In genomic region chr19:11460207-11460606, GRCh38 we compare ENCODE assay signal across 14 cellular contexts. TPM values are rescaled to one million over a fixed set of nuclear protein-coding genes. Genes with fewer than 3 reads are reported as not detected.
DNase-seq lines count a peak whose midpoint lies in the region; ATAC-seq, FAIRE-seq and TF ChIP-seq lines count a peak whose summit lies in the region.
"Had no signal": no experiment of that assay in that cellular context is flagged by ENCODE, and none has a peak within 500 bp of the region (broad histone marks: within the 10 kb centered on the region; RNA-seq: fewer than 3 reads in every experiment).

No MANE protein-coding gene starts in this region.

- TF ChIP-seq CTCF in cardiac muscle cell (IDR thresholded peaks at IDR 0.05; ENCODE audit: low read depth, low read length) (peak; percentile 10), heart left ventricle (IDR thresholded peaks at IDR 0.05) (peak in 3 of 12 donors; percentile 9 to 19 (median 14)), H1 (IDR thresholded peaks at IDR 0.05; ENCODE audit: control extremely low read depth in 1 of 3, insufficient read depth in 1 of 3, low read depth in 1 of 3, low read length in 3 of 3) (peak; percentile 55 to 72 (median 57))

- H3K23ac ChIP-seq in H1 (ENCODE audit: insufficient read length), result no peak overlapping the region

- POLR2A ChIA-PET in H1 (lab: Charles Lee; ENCODE audit: partially characterized antibody), result interaction anchor here (3.4 kb wide), 1 partner anchor 21 kb away, joined by 20 read pairs; the partner anchor contains the start of gene ELAVL3

- H3K79me1 ChIP-seq in H1 (ENCODE audit: low read depth, low read length), result peaks cover 4% of the 10 kb centered on the region; the same call in 1 of the 2 replicates

- H2BK20ac ChIP-seq in H1 (ENCODE audit: low read length), result no peak overlapping the region

- no peaks in the 10 kb centered on the region for H3K36me3 ChIP-seq in cardiac muscle cell
- H3K36me3 ChIP-seq in heart left ventricle, result no peaks in the 10 kb centered on the region
- H3K36me3 ChIP-seq in H1 (ENCODE audit: control insufficient read depth in 2 of 4, insufficient read depth in 4 of 4, low read length in 3 of 4), result no peaks in the 10 kb centered on the region
- H3K36me3 ChIP-seq in effector memory CD4-positive, alpha-beta T cell (ENCODE audit: control insufficient read depth, insufficient read depth, low read length), result no peaks in the 10 kb centered on the region
- H3K36me3 ChIP-seq: BLaER1 treated with 17β-estradiol and CSF1 and Interleukin-3, amounts not matched to agents 10 nM and 100 nM had no signal

- H3K27me3 ChIP-seq in cardiac muscle cell, result no peaks in the 10 kb centered on the region
- peaks cover 0 to 17% (median 0%) of the 10 kb centered on the region in 9 donors for H3K27me3 ChIP-seq in heart left ventricle
- no peaks in the 10 kb centered on the region for H3K27me3 ChIP-seq in H1 (replicated peaks in 1 of 4; ENCODE audit: control insufficient read depth in 3 of 4, extremely low read depth in 1 of 4, insufficient read depth in 3 of 4, low read length in 3 of 4)
- no peaks in the 10 kb centered on the region for H3K27me3 ChIP-seq in effector memory CD4-positive, alpha-beta T cell (replicated peaks; ENCODE audit: control insufficient read depth, insufficient read depth, low read length, poor library complexity, severe bottlenecking)
- H3K27me3 ChIP-seq: BLaER1 treated with 17β-estradiol and CSF1 and Interleukin-3, amounts not matched to agents 10 nM and 100 nM had no signal

- H2BK15ac ChIP-seq in H1 (ENCODE audit: low read length), result no peak overlapping the region

- no peak overlapping the region for H4K8ac ChIP-seq in H1 (ENCODE audit: extremely low read depth, insufficient read depth, low read length)

- no peak overlapping the region for H2BK12ac ChIP-seq in H1 (ENCODE audit: low read depth, low read length)

- no peaks in the 10 kb centered on the region for H3K79me2 ChIP-seq in H1 (ENCODE audit: control insufficient read depth in 1 of 2, insufficient read depth in 2 of 2, low read length in 2 of 2)

- no peak for FAIRE-seq in H1 (lab: Jason Lieb, UNC)

- no peaks in the 10 kb centered on the region for H3K9me3 ChIP-seq in cardiac muscle cell (ENCODE audit: low read depth)
- H3K9me3 ChIP-seq in heart left ventricle, result no peaks in the 10 kb centered on the region
- no peaks in the 10 kb centered on the region for H3K9me3 ChIP-seq in H1 (ENCODE audit: insufficient read depth in 2 of 2, low read depth in 1 of 2, low read length in 1 of 2)
- H3K9me3 ChIP-seq in effector memory CD4-positive, alpha-beta T cell (ENCODE audit: control insufficient read depth, low read length), result no peaks in the 10 kb centered on the region
- H3K9me3 ChIP-seq: BLaER1 treated with 17β-estradiol and CSF1 and Interleukin-3, amounts not matched to agents 10 nM and 100 nM had no signal

- peaks cover 9% of the 10 kb centered on the region; the same call in 1 of the 2 replicates for H3K23me2 ChIP-seq in H1 (ENCODE audit: low read depth, low read length)

- no peak overlapping the region for H3K27ac ChIP-seq in cardiac muscle cell
- no peak overlapping the region for H3K27ac ChIP-seq in heart left ventricle
- no peak overlapping the region for H3K27ac ChIP-seq in H1 (ENCODE audit: low read depth, low read length)
- peak overlapping the region; percentile 50 for H3K27ac ChIP-seq in temporal lobe (ENCODE audit: low read depth, low read length)
- no peak overlapping the region for H3K27ac ChIP-seq in effector memory CD4-positive, alpha-beta T cell (ENCODE audit: insufficient read depth, low read length, poor library complexity, severe bottlenecking)
- H3K27ac ChIP-seq: BLaER1 treated with 17β-estradiol and CSF1 and Interleukin-3, amounts not matched to agents 10 nM and 100 nM had no signal

- TF ChIP-seq EP300 in H1 (IDR thresholded peaks at IDR 0.05; ENCODE audit: borderline replicate concordance in 1 of 2, low read depth in 2 of 2, low read length in 2 of 2), result no peak

- no peak for TF ChIP-seq POLR2A in heart left ventricle (IDR thresholded peaks at IDR 0.05)
- no peak for TF ChIP-seq POLR2A in H1 (IDR thresholded peaks at IDR 0.05; ENCODE audit: control extremely low read depth in 1 of 2, low read depth in 2 of 2, low read length in 2 of 2)

- no peak overlapping the region for H4K5ac ChIP-seq in H1 (ENCODE audit: insufficient read length, low read depth, low read length)

- H4K20me1 ChIP-seq in H1 (replicated peaks in 1 of 2; ENCODE audit: control insufficient read depth in 1 of 2, insufficient read depth in 2 of 2, low read length in 2 of 2), result peaks cover 0 to 9% of the 10 kb centered on the region in 2 experiments
- H4K20me1 ChIP-seq: BLaER1 treated with 17β-estradiol and CSF1 and Interleukin-3, amounts not matched to agents 10 nM and 100 nM had no signal

- H2BK5ac ChIP-seq in H1 (ENCODE audit: low read depth, low read length), result no peak overlapping the region

- no peak overlapping the region for H3K9ac ChIP-seq in H1 (replicated peaks in 1 of 4; ENCODE audit: extremely low read depth in 1 of 4, low read depth in 3 of 4, low read length in 3 of 4)
- H3K9ac ChIP-seq: BLaER1 treated with 17β-estradiol and CSF1 and Interleukin-3, amounts not matched to agents 10 nM and 100 nM had no signal

- no peak for ATAC-seq in heart left ventricle
- ATAC-seq: esophagus mucosa had no signal

- H3K4me2 ChIP-seq in H1 (ENCODE audit: insufficient read depth in 1 of 2, low read depth in 2 of 2, low read length in 2 of 2), result no peak overlapping the region
- H3K4me2 ChIP-seq: BLaER1 treated with 17β-estradiol and CSF1 and Interleukin-3, amounts not matched to agents 10 nM and 100 nM had no signal

- no peak overlapping the region for H3K56ac ChIP-seq in H1 (replicated peaks; ENCODE audit: insufficient read length, low read depth, low read length)

- H2BK120ac ChIP-seq in H1 (replicated peaks; ENCODE audit: low read depth, low read length), result no peak overlapping the region

- H3K4me1 ChIP-seq in cardiac muscle cell (ENCODE audit: low read depth) (no peaks in the 10 kb centered on the region), heart left ventricle (no peaks in the 10 kb centered on the region), H1 (replicated peaks in 1 of 4; ENCODE audit: control insufficient read depth in 3 of 4, insufficient read depth in 4 of 4, low read length in 3 of 4) (peaks cover 3 to 12% (median 5%) of the 10 kb centered on the region in 4 experiments)
- no peaks in the 10 kb centered on the region for H3K4me1 ChIP-seq in effector memory CD4-positive, alpha-beta T cell (ENCODE audit: control insufficient read depth, insufficient read depth, low read length, poor library complexity, severe bottlenecking)

- TF ChIP-seq RAD21 in H1 (IDR thresholded peaks at IDR 0.05 in 1 of 2, conservative IDR thresholded peaks at IDR 0.05 in 1 of 2; ENCODE audit: low read depth in 2 of 2, low read length in 2 of 2), result peak in 1 of 2 experiments; percentile 37; a peak in 1 of 4 replicates

- intact Hi-C loops in heart left ventricle (cut with DNase I), result no loop called here

- WGBS in heart left ventricle, 4 donors, result 53 to 64% (median 57%) methylated on average over 4 of the region's 4 CpGs
- 57% methylated on average over 3 of the region's 4 CpGs; no CpG with 5 or more reads in 1 of the 2 experiments for WGBS in H1 (ENCODE audit: extremely low coverage in 1 of 2, insufficient coverage in 1 of 2, insufficient read length in 1 of 2, insufficient replicate concordance in 2 of 2, low coverage in 1 of 2, low lambda C conversion rate in 2 of 2, missing lambda C conversion rate in 1 of 2), 2 experiments

- H3K4ac ChIP-seq in H1 (replicated peaks; ENCODE audit: insufficient read length, low read depth, low read length), result no peak overlapping the region

- no peak overlapping the region for H2AFZ ChIP-seq in H1 (ENCODE audit: low read length)

- DNase-seq in cardiac muscle cell (ENCODE audit: low read depth in 1 of 2, low spot score in 1 of 2) (no peak), heart left ventricle (no peak), NAMALWA (ENCODE audit: low spot score) (peak; percentile 41), H1 (ENCODE audit: low read depth in 1 of 2, low spot score in 2 of 2) (no peak), HK-2 (ENCODE audit: unreplicated experiment) (no peak)
- no peak for DNase-seq in effector memory CD4-positive, alpha-beta T cell
- DNase-seq in activated CD4-positive, CD25-positive, alpha-beta regulatory T cell treated with anti-CD3 and anti-CD28 coated beads, Interleukin-2, amount 50 U/mL, for 72 hours, result no peak
- DNase-seq: anterior cingulate cortex; kidney glomerular epithelial cell; NCI-H1417 treated with DMSO at 0.1 percent for 48 hours; NK-92 treated with Interleukin-12 subunit alpha and Interleukin-12 subunit beta, amount 100 ng/mL, for 24 hours had no signal

- H2AK5ac ChIP-seq in H1 (ENCODE audit: low read depth, low read length), result no peak overlapping the region

- no peak overlapping the region for H4K91ac ChIP-seq in H1 (replicated peaks; ENCODE audit: insufficient read length, low read length)

- no peak overlapping the region for H3K18ac ChIP-seq in H1 (ENCODE audit: extremely low read depth, low read length)

- H3K14ac ChIP-seq in H1 (ENCODE audit: insufficient read length), result no peak overlapping the region

- no peak overlapping the region for H3K4me3 ChIP-seq in cardiac muscle cell
- no peak overlapping the region for H3K4me3 ChIP-seq in heart left ventricle
- H3K4me3 ChIP-seq in H1 (ENCODE audit: extremely low read depth in 1 of 4, insufficient read depth in 2 of 4, low read depth in 3 of 4, low read length in 4 of 4), result no peak overlapping the region
- H3K4me3 ChIP-seq in effector memory CD4-positive, alpha-beta T cell (ENCODE audit: insufficient read depth, low read depth, low read length, poor library complexity, severe bottlenecking), result no peak overlapping the region
- H3K4me3 ChIP-seq: BLaER1 treated with 17β-estradiol and CSF1 and Interleukin-3, amounts not matched to agents 10 nM and 100 nM had no signal

- CTCF ChIA-PET in H1 (lab: Charles Lee; ENCODE audit: partially characterized antibody), result interaction anchor here (0.6 to 3.4 kb wide), 5 partner anchors 9 to 136 kb away, joined by 3 to 17 read pairs (median 4); partner anchors contain the start of gene ODAD3

RNA-seq across cellular contexts. Expression of gene ELAVL3, which starts 20.6 kb away (rescaled TPM):
- 0.09 and 0.18 TPM in 2 replicates for total RNA-seq in cardiac muscle cell
- 0.10 TPM in 1 of 2 replicates, not detected in the other for polyA plus RNA-seq in cardiac muscle cell
- total RNA-seq in heart left ventricle, result under 1 TPM in 8 of 9 donors, not detected in 1; 0.08 to 0.75 (median 0.27) TPM
- under 1 TPM; 0.03 to 0.11 TPM for polyA plus RNA-seq in heart left ventricle
- total RNA-seq in H1 (2021; fragmentation: NEBNext Ultra II Directional; extraction: Animal tissue kit (Norgen Biotek cat#: 25700)), result 1.0 and 2.0 TPM in 2 replicates
- polyA plus RNA-seq in H1 (2011; rRNA removed), result 0.80 and 1.2 TPM in 2 replicates
- polyA plus RNA-seq in H1 (2011; cell fraction: cytosol; rRNA removed), result 0.94 TPM
- 3.3 TPM for polyA plus RNA-seq in H1 (2011; cell fraction: nucleus; rRNA removed)
- polyA plus RNA-seq in H1 (2012, experiment 1 of 2), result 0.94 to 1.4 TPM (median 1.1 TPM) in 4 replicates
- 0.38 TPM for polyA plus RNA-seq in H1 (2012, experiment 2 of 2)
- 1.3 TPM for polyA plus RNA-seq in H1 (2013, experiment 1 of 2)
- polyA plus RNA-seq in H1 (2013, experiment 2 of 2), result 0.83 TPM
- 1.4 and 1.6 TPM in 2 replicates for polyA minus RNA-seq in H1 (2011; rRNA and poly(A)+ RNA removed)
- not detected for polyA minus RNA-seq in H1 (2011; cell fraction: cytosol; rRNA and poly(A)+ RNA removed)
- polyA minus RNA-seq in H1 (2011; cell fraction: nucleus; rRNA and poly(A)+ RNA removed), result 2.8 TPM
- 132 TPM for total RNA-seq in temporal lobe
- total RNA-seq: esophagus mucosa had no signal

RNA-seq across cellular contexts. Expression of gene PRKCSH, which starts 24.8 kb away (rescaled TPM):
- total RNA-seq in cardiac muscle cell (122 and 151 TPM in 2 replicates), heart left ventricle (100 to 1,000 TPM in 6 of 9 donors, 10 to 100 TPM in 3; 69.3 to 210 (median 120) TPM), temporal lobe (47.5 TPM)
- polyA plus RNA-seq in cardiac muscle cell (135 and 162 TPM in 2 replicates), heart left ventricle (100 to 1,000 TPM in 1 of 2 donors, 10 to 100 TPM in 1; 71.2 to 107 TPM), H1 (2011; rRNA removed) (97.2 and 267 TPM in 2 replicates)
- 337 and 341 TPM in 2 replicates for total RNA-seq in H1 (2021; fragmentation: NEBNext Ultra II Directional; extraction: Animal tissue kit (Norgen Biotek cat#: 25700))
- polyA plus RNA-seq in H1 (2011; cell fraction: cytosol; rRNA removed), result 109 TPM
- polyA plus RNA-seq in H1 (2011; cell fraction: nucleus; rRNA removed), result 496 TPM
- 197 to 438 TPM (median 349 TPM) in 4 replicates for polyA plus RNA-seq in H1 (2012, experiment 1 of 2)
- 305 TPM for polyA plus RNA-seq in H1 (2012, experiment 2 of 2)
- 349 TPM for polyA plus RNA-seq in H1 (2013, experiment 1 of 2)
- polyA plus RNA-seq in H1 (2013, experiment 2 of 2), result 317 TPM
- 114 and 172 TPM in 2 replicates for polyA minus RNA-seq in H1 (2011; rRNA and poly(A)+ RNA removed)
- polyA minus RNA-seq in H1 (2011; cell fraction: cytosol; rRNA and poly(A)+ RNA removed), result 276 TPM
- polyA minus RNA-seq in H1 (2011; cell fraction: nucleus; rRNA and poly(A)+ RNA removed), result 164 TPM

RNA-seq across cellular contexts. Expression of gene ODAD3, which starts 25.3 kb away (rescaled TPM):
- total RNA-seq in cardiac muscle cell, result 3.8 and 3.9 TPM in 2 replicates
- polyA plus RNA-seq in cardiac muscle cell, result 3.4 and 5.1 TPM in 2 replicates
- total RNA-seq in heart left ventricle, result under 1 TPM in 7 of 9 donors, not detected in 2; 0.18 to 0.69 (median 0.31) TPM
- polyA plus RNA-seq in heart left ventricle, result under 1 TPM; 0.37 to 0.84 TPM
- total RNA-seq in H1 (2021; fragmentation: NEBNext Ultra II Directional; extraction: Animal tissue kit (Norgen Biotek cat#: 25700)), result 1.6 and 2.2 TPM in 2 replicates
- 2.1 and 4.4 TPM in 2 replicates for polyA plus RNA-seq in H1 (2011; rRNA removed)
- polyA plus RNA-seq in H1 (2011; cell fraction: cytosol; rRNA removed), result 3.0 TPM
- polyA plus RNA-seq in H1 (2011; cell fraction: nucleus; rRNA removed), result 2.9 TPM
- polyA plus RNA-seq in H1 (2012, experiment 1 of 2), result 2.2 to 3.8 TPM (median 3.1 TPM) in 4 replicates
- 2.0 TPM for polyA plus RNA-seq in H1 (2012, experiment 2 of 2)
- 4.0 TPM for polyA plus RNA-seq in H1 (2013, experiment 1 of 2)
- 4.2 TPM for polyA plus RNA-seq in H1 (2013, experiment 2 of 2)
- polyA minus RNA-seq in H1 (2011; rRNA and poly(A)+ RNA removed), result 0.24 and 0.25 TPM in 2 replicates
- 0.95 TPM for polyA minus RNA-seq in H1 (2011; cell fraction: cytosol; rRNA and poly(A)+ RNA removed)
- polyA minus RNA-seq in H1 (2011; cell fraction: nucleus; rRNA and poly(A)+ RNA removed), result 0.30 TPM
- 0.49 TPM for total RNA-seq in temporal lobe
- total RNA-seq: esophagus mucosa had no signal

RNA-seq across cellular contexts. Expression of gene RGL3, which starts 41.1 kb away (rescaled TPM):
- total RNA-seq in cardiac muscle cell, result 29.2 and 52.1 TPM in 2 replicates
- 32.2 and 38.9 TPM in 2 replicates for polyA plus RNA-seq in cardiac muscle cell
- 1 to 10 TPM; 2.1 to 5.0 (median 4.0) TPM for total RNA-seq in heart left ventricle
- polyA plus RNA-seq in heart left ventricle, result 10 to 100 TPM in 1 of 2 donors, 1 to 10 TPM in 1; 2.2 to 11.3 TPM
- 40.9 and 47.8 TPM in 2 replicates for total RNA-seq in H1 (2021; fragmentation: NEBNext Ultra II Directional; extraction: Animal tissue kit (Norgen Biotek cat#: 25700))
- 36.9 and 78.7 TPM in 2 replicates for polyA plus RNA-seq in H1 (2011; rRNA removed)
- 38.6 TPM for polyA plus RNA-seq in H1 (2011; cell fraction: cytosol; rRNA removed)
- polyA plus RNA-seq in H1 (2011; cell fraction: nucleus; rRNA removed), result 197 TPM
- polyA plus RNA-seq in H1 (2012, experiment 1 of 2), result 64.9 to 73.8 TPM (median 68.2 TPM) in 4 replicates
- 31.6 TPM for polyA plus RNA-seq in H1 (2012, experiment 2 of 2)
- 47.6 TPM for polyA plus RNA-seq in H1 (2013, experiment 1 of 2)
- polyA plus RNA-seq in H1 (2013, experiment 2 of 2), result 46.6 TPM
- 11.1 and 14.8 TPM in 2 replicates for polyA minus RNA-seq in H1 (2011; rRNA and poly(A)+ RNA removed)
- 29.8 TPM for polyA minus RNA-seq in H1 (2011; cell fraction: cytosol; rRNA and poly(A)+ RNA removed)
- polyA minus RNA-seq in H1 (2011; cell fraction: nucleus; rRNA and poly(A)+ RNA removed), result 57.1 TPM
- 0.25 TPM for total RNA-seq in temporal lobe

RNA-seq across cellular contexts. Expression of gene ZNF653, which starts 45.4 kb away (rescaled TPM):
- total RNA-seq in cardiac muscle cell (13.8 and 19.0 TPM in 2 replicates), heart left ventricle (1 to 10 TPM; 2.4 to 5.5 (median 3.8) TPM), temporal lobe (9.3 TPM)
- polyA plus RNA-seq in cardiac muscle cell (10.6 and 14.4 TPM in 2 replicates), heart left ventricle (1 to 10 TPM; 4.0 to 8.9 TPM), H1 (2011; rRNA removed) (7.0 and 13.0 TPM in 2 replicates)
- 7.9 and 9.5 TPM in 2 replicates for total RNA-seq in H1 (2021; fragmentation: NEBNext Ultra II Directional; extraction: Animal tissue kit (Norgen Biotek cat#: 25700))
- polyA plus RNA-seq in H1 (2011; cell fraction: cytosol; rRNA removed), result 12.0 TPM
- 20.5 TPM for polyA plus RNA-seq in H1 (2011; cell fraction: nucleus; rRNA removed)
- polyA plus RNA-seq in H1 (2012, experiment 1 of 2), result 3.0 to 11.6 TPM (median 10.3 TPM) in 4 replicates
- 8.4 TPM for polyA plus RNA-seq in H1 (2012, experiment 2 of 2)
- polyA plus RNA-seq in H1 (2013, experiment 1 of 2), result 6.5 TPM
- 4.8 TPM for polyA plus RNA-seq in H1 (2013, experiment 2 of 2)
- polyA minus RNA-seq in H1 (2011; rRNA and poly(A)+ RNA removed), result 4.1 and 6.9 TPM in 2 replicates
- 4.0 TPM for polyA minus RNA-seq in H1 (2011; cell fraction: cytosol; rRNA and poly(A)+ RNA removed)
- 9.4 TPM for polyA minus RNA-seq in H1 (2011; cell fraction: nucleus; rRNA and poly(A)+ RNA removed)

Comparison
In these comparisons a context has a peak if more than half of its experiments do, and no peak if none do; other contexts are left out.
1. RNA of gene ELAVL3, which starts 20.6 kb away (total RNA-seq): 132 TPM in temporal lobe (single experiment); 1.0 to 2.0 TPM in H1, 0.08 to 0.75 TPM in heart left ventricle and 0.09 to 0.18 TPM in cardiac muscle cell; every median in the first group is over 10 times any median in the second.